ENCODE assay signal across 14 cellular contexts in genomic region chr3:135784557-135784956, GRCh38.
DNase-seq lines count a peak whose midpoint lies in the region; ATAC-seq lines count a peak whose summit lies in the region.
"Had no signal": no experiment of that assay in that cellular context is flagged by ENCODE, and none has a peak within 500 bp of the region (broad histone marks: within the 10 kb centered on the region; RNA-seq: fewer than 3 reads in every experiment).

No MANE protein-coding gene starts in this region.

- ATAC-seq in GM18907 (IDR thresholded peaks at IDR 0.05; ENCODE audit: unreplicated experiment) (peak; percentile 80), HG02642 (IDR thresholded peaks at IDR 0.05; ENCODE audit: poor library complexity, unreplicated experiment) (peak; percentile 78), memory B cell (ENCODE audit: low read depth) (peak; percentile 97)
- ATAC-seq: psoas muscle had no signal

- H3K4me3 Mint-ChIP-seq in memory B cell = no peak overlapping the region

- H3K27me3 Mint-ChIP-seq in memory B cell = no peaks in the 10 kb centered on the region

- no peak overlapping the region for H3K27ac Mint-ChIP-seq in memory B cell

- in situ Hi-C loops in KBM-7 (cut with MboI; ENCODE audit: low pct_unique_long_range_greater_than_20kb, low sequenced_read_pairs) = no loop called here

- DNase-seq in KBM-7 = peak; percentile 2
- peak; percentile 11 to 27 for DNase-seq in memory B cell (ENCODE audit: low spot score in 2 of 2)
- no peak for DNase-seq in HCEC 1CT
- DNase-seq in GM03348 (ENCODE audit: low spot score) = no peak
- no peak for DNase-seq in OCI-M2 (lab: John Stamatoyannopoulos, UW; ENCODE audit: unreplicated experiment)
- no peak for DNase-seq in DMS53 (lab: John Stamatoyannopoulos, UW)
- DNase-seq: activated CD4-positive, alpha-beta T cell treated with anti-CD3 and anti-CD28 coated beads for 48 hours; activated naive CD4-positive, alpha-beta T cell; NCI-H187 treated with DMSO at 0.1 percent for 48 hours; psoas muscle; Right ventricle myocardium superior; trophoblast cell had no signal

- no peaks in the 10 kb centered on the region for H3K36me3 Mint-ChIP-seq in memory B cell

- peaks cover 12% of the 10 kb centered on the region for H3K4me1 Mint-ChIP-seq in memory B cell

- H3K9me3 Mint-ChIP-seq in memory B cell = no peaks in the 10 kb centered on the region

Comparison
In these comparisons a context has a peak if more than half of its experiments do, and no peak if none do; other contexts are left out.
1. DNase-seq: peak in KBM-7 (single experiment) and memory B cell (2 of 2); none in HCEC 1CT (single experiment), GM03348 (single experiment), OCI-M2 (single experiment) and DMS53 (single experiment).
2. Peak in every context shown above with its lines, with median percentiles within 50 percentile points of each other: ATAC-seq.